ENCODE assay signal across 8 cellular contexts in genomic region chr17:74859439-74860228, GRCh38. TPM values are rescaled to one million over a fixed set of nuclear protein-coding genes. Genes with fewer than 3 reads are reported as not detected.
DNase-seq lines count a peak whose midpoint lies in the region; ATAC-seq, FAIRE-seq and TF ChIP-seq lines count a peak whose summit lies in the region.

TSS of gene GRIN2C (minus strand) at chr17:74859885. CDS start at chr17:74855092, 4,793 bp downstream.

- peaks cover 3% of the 10 kb centered on the region; the same call in 1 of the 2 replicates for H3K36me3 ChIP-seq in Caco-2 (ENCODE audit: control insufficient read depth, insufficient read depth, low read length)
- H3K36me3 ChIP-seq in NT2/D1 (ENCODE audit: insufficient read depth, insufficient read length, low read length): peaks cover 17% of the 10 kb centered on the region

- FAIRE-seq in H54 (lab: Jason Lieb, UNC): no peak

- POLR2A ChIA-PET in Caco-2 (lab: Charles Lee): interaction anchor here (0.6 kb wide), 1 partner anchor 12 kb away, joined by 4 read pairs; no protein-coding TSS in a partner anchor

- TF ChIP-seq POLR2A in H54 (IDR thresholded peaks at IDR 0.05; ENCODE audit: low read depth, low read length): no peak

- H3K4me1 Mint-ChIP-seq in Caco-2 (ENCODE audit: low read depth, unreplicated experiment) (peaks cover 8% of the 10 kb centered on the region), brain (peaks cover 17% of the 10 kb centered on the region), nephron progenitor cell (peaks cover 1% of the 10 kb centered on the region)

- H3K4me3 ChIP-seq in Caco-2 (ENCODE audit: low read depth, low read length) (peak within 1 kb of the TSS; percentile 34), NT2/D1 (ENCODE audit: insufficient read length, low read depth) (peak within 1 kb of the TSS; percentile 30)

- H3K27ac Mint-ChIP-seq in Caco-2 (ENCODE audit: unreplicated experiment) (no peak within 1 kb of the TSS), brain (peak within 1 kb of the TSS in 1 of 5 experiments; percentile 54), nephron progenitor cell (no peak within 1 kb of the TSS)

- no TSS peak for BruUV-seq in Caco-2 (replicated peaks; lab: Mats Ljungman, UMichigan)

- H3K27me3 ChIP-seq in Caco-2 (replicated peaks; ENCODE audit: control insufficient read depth, insufficient read depth, low read length) (peaks cover 13% of the 10 kb centered on the region), NT2/D1 (ENCODE audit: insufficient read depth, insufficient read length) (peaks cover 69% of the 10 kb centered on the region)

- peak in 1 of 2 experiments; percentile 49 for TF ChIP-seq CTCF in Caco-2 (IDR thresholded peaks at IDR 0.05; ENCODE audit: insufficient read depth in 1 of 2, low read depth in 1 of 2, low read length in 1 of 2, severe bottlenecking in 1 of 2, unreplicated experiment in 1 of 2)
- TF ChIP-seq CTCF in brain (conservative IDR thresholded peaks at IDR 0.05): peak; percentile 25 to 63
- peak; percentile 25 for TF ChIP-seq CTCF in nephron progenitor cell (IDR thresholded peaks at IDR 0.05)

- intact Hi-C loops in Caco-2 (cut with micrococcal nuclease; ENCODE audit: unreplicated experiment): loop anchor here (10.0 kb wide), 1 partner anchor 205 kb away; no protein-coding TSS in a partner anchor

- no peak for ATAC-seq in GM21447 (IDR thresholded peaks at IDR 0.05; ENCODE audit: unreplicated experiment)

- H3K4me3 Mint-ChIP-seq in Caco-2 (ENCODE audit: unreplicated experiment) (peak within 1 kb of the TSS; percentile 56), brain (peak within 1 kb of the TSS; percentile 69 to 80 (median 78)), nephron progenitor cell (peak within 1 kb of the TSS; percentile 54)

- H3K27me3 Mint-ChIP-seq in Caco-2 (ENCODE audit: insufficient read depth, unreplicated experiment): peaks cover 33% of the 10 kb centered on the region
- peaks cover 84% of the 10 kb centered on the region for H3K27me3 Mint-ChIP-seq in brain
- peaks cover 86% of the 10 kb centered on the region for H3K27me3 Mint-ChIP-seq in nephron progenitor cell (ENCODE audit: low read depth, poor library complexity)

- H3K9me3 ChIP-seq in Caco-2 (no peaks in the 10 kb centered on the region), NT2/D1 (ENCODE audit: insufficient read depth, low read length) (no peaks in the 10 kb centered on the region)

- H3K9me3 Mint-ChIP-seq in Caco-2 (ENCODE audit: unreplicated experiment): no peaks in the 10 kb centered on the region
- H3K9me3 Mint-ChIP-seq in brain: peaks cover 0 to 6% (median 0%) of the 10 kb centered on the region in 5 experiments
- peaks cover 6% of the 10 kb centered on the region for H3K9me3 Mint-ChIP-seq in nephron progenitor cell

- H3K4me1 ChIP-seq in Caco-2: peaks cover 32% of the 10 kb centered on the region
- peaks cover 14% of the 10 kb centered on the region for H3K4me1 ChIP-seq in NT2/D1 (ENCODE audit: insufficient read depth, insufficient read length)

- DNase-seq in Caco-2: peak in 1 of 2 experiments; percentile 56
- no peak for DNase-seq in NT2/D1 (ENCODE audit: low read depth, low spot score)
- DNase-seq in nephron progenitor cell: peak; percentile 71
- no peak for DNase-seq in NK-92 (lab: John Stamatoyannopoulos, UW; ENCODE audit: unreplicated experiment)
- DNase-seq in SHP77 treated with DMSO at 0.1 percent for 48 hours (lab: John Stamatoyannopoulos, UW): no peak
- no peak for DNase-seq in H54 (ENCODE audit: insufficient read length, low spot score)

- H3K36me3 Mint-ChIP-seq in Caco-2 (ENCODE audit: insufficient read depth, unreplicated experiment) (peaks cover 17% of the 10 kb centered on the region), brain (peaks cover 7% of the 10 kb centered on the region), nephron progenitor cell (ENCODE audit: low read depth) (no peaks in the 10 kb centered on the region)

- H3K9ac ChIP-seq in NT2/D1 (ENCODE audit: insufficient read length, low read depth): peak within 1 kb of the TSS; percentile 76

- CTCF ChIA-PET in Caco-2 (lab: Charles Lee): interaction anchor here (0.7 to 4.9 kb wide), 5 partner anchors 8 to 122 kb away, joined by 3 to 43 read pairs (median 5); no protein-coding TSS in a partner anchor

RNA-seq across cellular contexts. Expression of gene GRIN2C, which starts in this region (rescaled TPM):
- total RNA-seq in Caco-2 (2022): 4.8 and 5.2 TPM in 2 replicates
- 10.0 TPM for polyA plus RNA-seq in brain (ENCODE audit: insufficient read depth, low read depth, low replicate concordance)
